9 cellular contexts compared by ENCODE assay signal in genomic region chr3:73255609-73256029, GRCh38.
DNase-seq lines count a peak whose midpoint lies in the region; ATAC-seq lines count a peak whose summit lies in the region.
"Had no signal": no experiment of that assay in that cellular context is flagged by ENCODE, and none has a peak within 500 bp of the region (broad histone marks: within the 10 kb centered on the region; RNA-seq: fewer than 3 reads in every experiment).

No MANE protein-coding gene starts in this region.

- H3K4me1 ChIP-seq in SJCRH30, result no peaks in the 10 kb centered on the region
- H3K4me1 ChIP-seq: parathyroid adenoma had no signal

- no peak overlapping the region for H3K27ac ChIP-seq in SJCRH30
- H3K27ac ChIP-seq: parathyroid adenoma had no signal

- no peak for ATAC-seq in HG03460 (IDR thresholded peaks at IDR 0.05; ENCODE audit: unreplicated experiment)

- H3K27me3 ChIP-seq in SJCRH30, result no peaks in the 10 kb centered on the region

- no peaks in the 10 kb centered on the region for H3K36me3 ChIP-seq in SJCRH30

- DNase-seq in COLO668 (lab: John Stamatoyannopoulos, UW; ENCODE audit: unreplicated experiment), result peak; percentile 73
- peak; percentile 45 for DNase-seq in M059J (ENCODE audit: low read depth)
- DNase-seq in SJCRH30, result peak; percentile 21 to 27
- DNase-seq in inferior parietal cortex (ENCODE audit: extremely low spot score), result peak; percentile 63
- DNase-seq in DMS114 treated with DMSO at 0.1 percent for 48 hours (lab: John Stamatoyannopoulos, UW; ENCODE audit: unreplicated experiment), result no peak
- no peak for DNase-seq in T-helper 2 cell
- DNase-seq in D341Med (ENCODE audit: low spot score), result no peak

- no peaks in the 10 kb centered on the region for H3K9me3 ChIP-seq in SJCRH30 (replicated peaks)

- no peak overlapping the region for H3K4me3 ChIP-seq in SJCRH30

Comparison
In these comparisons a context has a peak if more than half of its experiments do, and no peak if none do; other contexts are left out.
1. DNase-seq: peak in COLO668 (single experiment), M059J (single experiment), SJCRH30 (2 of 2) and inferior parietal cortex (single experiment); none in DMS114 treated with DMSO at 0.1 percent for 48 hours (single experiment), T-helper 2 cell (0 of 5) and D341Med (single experiment).